In genomic region chr17:83079766-83080616, GRCh38 we compare ENCODE assay signal across 8 cellular contexts. TPM values are rescaled to one million over a fixed set of nuclear protein-coding genes. Genes with fewer than 3 reads are reported as not detected.
A peak's percentile ranks its signal among the peaks of the same experiment; 100 is the strongest.
DNase-seq lines count a peak whose midpoint lies in the region; ATAC-seq, FAIRE-seq and TF ChIP-seq lines count a peak whose summit lies in the region.

No MANE protein-coding gene starts in this region.

- TF ChIP-seq CTCF in AG10803 (conservative IDR thresholded peaks at IDR 0.05; ENCODE audit: low read length) (no peak), HFF-Myc (IDR thresholded peaks at IDR 0.05; ENCODE audit: low read depth, low read length, missing control alignments) (no peak), astrocyte of the spinal cord (IDR thresholded peaks at IDR 0.05; ENCODE audit: low read depth, low read length) (no peak)

- H3K4me3 ChIP-seq in AG10803 (ENCODE audit: low read length) (peak overlapping the region; percentile 80), HFF-Myc (replicated peaks; ENCODE audit: low read depth, low read length) (peak overlapping the region; percentile 53), astrocyte of the spinal cord (ENCODE audit: low read depth, low read length) (peak overlapping the region; percentile 52)

- in situ Hi-C loops in astrocyte of the spinal cord (cut with HindIII; ENCODE audit: low sequenced_read_pairs): no loop called here

- no peak for ATAC-seq in GM18520 (IDR thresholded peaks at IDR 0.05; ENCODE audit: unreplicated experiment)
- ATAC-seq in HG03520 (IDR thresholded peaks at IDR 0.05; ENCODE audit: unreplicated experiment): no peak

- DNase-seq in AG10803 (ENCODE audit: low read depth): no peak
- DNase-seq in HFF-Myc (ENCODE audit: extremely low read depth, low read depth): no peak
- DNase-seq in astrocyte of the spinal cord (ENCODE audit: low read depth, low spot score): no peak
- peak; percentile 16 to 43 for DNase-seq in lung microvascular endothelial cell (ENCODE audit: low read depth in 2 of 2)
- DNase-seq in GM12891 (ENCODE audit: insufficient read length, low spot score): no peak
- DNase-seq in ureter (ENCODE audit: low spot score): no peak

- FAIRE-seq in GM12891 (lab: Jason Lieb, UNC): no peak

- no peak for TF ChIP-seq POLR2A in GM12891 (IDR thresholded peaks at IDR 0.05; ENCODE audit: low read depth, low read length)

TF ChIP-seq in GM12891, 5 proteins besides CTCF, POLR2A, EP300 and RAD21:
- no peak for TF ChIP-seq PAX5 (IDR thresholded peaks at IDR 0.05; ENCODE audit: insufficient read depth, low read length, severe bottlenecking)
- TF ChIP-seq POLR2AphosphoS5 (IDR thresholded peaks at IDR 0.05; ENCODE audit: low read depth, low read length): no peak
- TF ChIP-seq SPI1 (IDR thresholded peaks at IDR 0.05; ENCODE audit: low read depth, low read length): no peak
- no peak for TF ChIP-seq POU2F2 (IDR thresholded peaks at IDR 0.05; ENCODE audit: low read depth, low read length)
- no peak for TF ChIP-seq TAF1 (IDR thresholded peaks at IDR 0.05; ENCODE audit: low read depth, low read length)

RNA-seq across cellular contexts. Expression of gene METRNL, which starts 0.6 kb away (rescaled TPM):
- total RNA-seq in lung microvascular endothelial cell (44.7 and 153 TPM in 2 replicates), ureter (74.4 TPM)
- polyA plus RNA-seq in GM12891 (2012; ENCODE audit: low read depth, missing spikeins): 6.0 TPM

Comparison
In these comparisons a context has a peak if more than half of its experiments do, and no peak if none do; other contexts are left out.
1. DNase-seq: peak in lung microvascular endothelial cell (2 of 2); none in AG10803 (single experiment), HFF-Myc (single experiment), astrocyte of the spinal cord (single experiment), GM12891 (single experiment) and ureter (single experiment).
2. Peak in every context shown above with its lines, with median percentiles within 50 percentile points of each other: H3K4me3 ChIP-seq.